ENCODE assay signal across 30 cellular contexts in genomic region chr17:81258292-81258691, GRCh38. TPM values are rescaled to one million over a fixed set of nuclear protein-coding genes. Genes with fewer than 3 reads are reported as not detected.
DNase-seq lines count a peak whose midpoint lies in the region; ATAC-seq and TF ChIP-seq lines count a peak whose summit lies in the region.
"Had no signal": no experiment of that assay in that cellular context is flagged by ENCODE, and none has a peak within 500 bp of the region (broad histone marks: within the 10 kb centered on the region; RNA-seq: fewer than 3 reads in every experiment).

No MANE protein-coding gene starts in this region.

- H3K9me2 ChIP-seq in hepatocyte (replicated peaks; ENCODE audit: insufficient read depth) = no peaks in the 10 kb centered on the region

- peaks cover 6% of the 10 kb centered on the region for H3K79me2 ChIP-seq in hepatocyte

- no peak overlapping the region for H3K4me2 ChIP-seq in hepatocyte

- no peak overlapping the region for H3K27ac ChIP-seq in hepatocyte
- H3K27ac ChIP-seq in lower lobe of right lung = no peak overlapping the region
- H3K27ac ChIP-seq: ascending aorta, C4-2B, heart left ventricle, parathyroid adenoma, right atrium auricular region, stomach, tibial artery had no signal

- intact Hi-C loops in lower lobe of right lung (cut with DNase I) = no loop called here

- ATAC-seq in SK-N-SH treated with all-trans-retinoic acid at 6 μM for 48 hours = peak; percentile 20; the same call in 1 of the 3 replicates
- no peak for ATAC-seq in HG03442 (IDR thresholded peaks at IDR 0.05; ENCODE audit: unreplicated experiment)
- no peak for ATAC-seq in lower lobe of right lung
- ATAC-seq: esophagus mucosa, heart left ventricle had no signal

- 59% methylated on average over 20 of the region's 20 CpGs for WGBS in hepatocyte (ENCODE audit: low lambda C conversion rate, missing lambda C conversion rate)

- H3K27me3 ChIP-seq in hepatocyte = no peaks in the 10 kb centered on the region
- no peaks in the 10 kb centered on the region for H3K27me3 ChIP-seq in lower lobe of right lung (ENCODE audit: low read depth)
- H3K27me3 ChIP-seq: ascending aorta, heart left ventricle, right atrium auricular region, stomach, tibial artery had no signal

- peaks cover 2% of the 10 kb centered on the region for H4K20me1 ChIP-seq in hepatocyte (ENCODE audit: insufficient read depth, poor library complexity, severe bottlenecking)

- DNase-seq in ELF-1 (ENCODE audit: low read depth, low spot score) (peak; percentile 30), hepatocyte (ENCODE audit: low spot score) (peak; percentile 44), retinal pigment epithelial cell (ENCODE audit: low read depth) (no peak), D341Med (ENCODE audit: low spot score) (no peak), lower lobe of right lung (no peak)
- DNase-seq: activated CD4-positive, alpha-beta T cell treated with anti-CD3 and anti-CD28 coated beads, Interleukin-2, amount 10 ng/mL, durations not matched to agents 24 days and 14 days; activated gamma-delta T cell; activated naive CD8-positive, alpha-beta T cell treated with anti-CD3 and anti-CD28 coated beads for 36 hours; activated T-cell treated with anti-CD3 and anti-CD28 coated beads, Interleukin-2, amount 50 U/mL, for 24 hours; caudate nucleus; COR-L47; cortex of kidney; DMS53; heart left ventricle; mammary epithelial cell; NCI-H1092 treated with DMSO at 0.1 percent for 48 hours; NCI-H187; NCI-H82; SIG-M5; stimulated activated CD8-positive, alpha-beta memory T cell treated with anti-CD3 and anti-CD28 coated beads, Interleukin-4, amount 100 ng/mL, for 48 hours; stomach; T1000; tibial artery had no signal

- H3K4me3 ChIP-seq in hepatocyte (no peak overlapping the region), retinal pigment epithelial cell (ENCODE audit: low read length) (no peak overlapping the region), lower lobe of right lung (no peak overlapping the region)
- H3K4me3 ChIP-seq: ascending aorta, heart left ventricle, right atrium auricular region, stomach, tibial artery had no signal

- H2AFZ ChIP-seq in hepatocyte = no peak overlapping the region
- H2AFZ ChIP-seq: parathyroid adenoma had no signal

- H3K4me1 ChIP-seq in hepatocyte (ENCODE audit: insufficient read depth) (peaks cover 12% of the 10 kb centered on the region), lower lobe of right lung (peaks cover 23% of the 10 kb centered on the region)

- H3K9me3 ChIP-seq in hepatocyte (ENCODE audit: low read depth) (no peaks in the 10 kb centered on the region), lower lobe of right lung (no peaks in the 10 kb centered on the region)
- H3K9me3 ChIP-seq: ascending aorta, heart left ventricle, right atrium auricular region, stomach, tibial artery had no signal

- H3K36me3 ChIP-seq in hepatocyte (replicated peaks; ENCODE audit: insufficient read depth, low read depth) (no peaks in the 10 kb centered on the region), lower lobe of right lung (peaks cover 64% of the 10 kb centered on the region)

- TF ChIP-seq CTCF in hepatocyte (IDR thresholded peaks at IDR 0.05; ENCODE audit: poor library complexity) = peak; percentile 16
- peak; percentile 17 for TF ChIP-seq CTCF in retinal pigment epithelial cell (conservative IDR thresholded peaks at IDR 0.05; ENCODE audit: low read depth, low read length)
- no peak for TF ChIP-seq CTCF in lower lobe of right lung (IDR thresholded peaks at IDR 0.05)

TF ChIP-seq in SK-N-SH treated with all-trans-retinoic acid at 6 μM for 48 hours, 23 proteins besides CTCF, POLR2A, EP300 and RAD21:
- TF ChIP-seq TCF4 (CRISPR knock-in tag; IDR thresholded peaks at IDR 0.05; ENCODE audit: borderline replicate concordance) (peak; percentile 72; the same call in 1 of the 2 replicates), OSR1 (CRISPR knock-in tag; IDR thresholded peaks at IDR 0.05) (no peak), ESRRG (CRISPR knock-in tag; IDR thresholded peaks at IDR 0.05) (no peak), CREB5 (CRISPR knock-in tag; IDR thresholded peaks at IDR 0.05; ENCODE audit: low read depth) (no peak), ZC3H10 (CRISPR knock-in tag; IDR thresholded peaks at IDR 0.05) (no peak), ZNF70 (CRISPR knock-in tag; IDR thresholded peaks at IDR 0.05) (no peak), BACH2 (CRISPR knock-in tag; IDR thresholded peaks at IDR 0.05; ENCODE audit: borderline replicate concordance) (no peak), POU6F1 (CRISPR knock-in tag; IDR thresholded peaks at IDR 0.05; ENCODE audit: borderline replicate concordance, low read depth) (no peak), PPARA (CRISPR knock-in tag; IDR thresholded peaks at IDR 0.05; ENCODE audit: borderline replicate concordance) (no peak)

RNA-seq across cellular contexts. Expression of gene NDUFAF8, which starts 19.2 kb away (rescaled TPM):
- 22.0 and 25.8 TPM in 2 replicates for total RNA-seq in hepatocyte
- 99.8 and 106 TPM in 2 replicates for polyA plus RNA-seq in hepatocyte
- 24.3 TPM for total RNA-seq in lower lobe of right lung

RNA-seq across cellular contexts. Expression of gene TEPSIN, which starts 19.4 kb away (rescaled TPM):
- total RNA-seq in hepatocyte = 13.7 and 34.1 TPM in 2 replicates
- polyA plus RNA-seq in hepatocyte = 44.3 and 59.2 TPM in 2 replicates
- total RNA-seq in lower lobe of right lung = 43.2 TPM

RNA-seq across cellular contexts. Expression of gene CEP131, which starts 35.5 kb away (rescaled TPM):
- 7.3 and 8.8 TPM in 2 replicates for total RNA-seq in hepatocyte
- 10.1 and 14.7 TPM in 2 replicates for polyA plus RNA-seq in hepatocyte
- 8.3 TPM for total RNA-seq in lower lobe of right lung

RNA-seq across cellular contexts. Expression of gene SLC38A10, which starts 36.8 kb away (rescaled TPM):
- total RNA-seq in hepatocyte (71.3 and 91.4 TPM in 2 replicates), lower lobe of right lung (98.1 TPM)
- polyA plus RNA-seq in hepatocyte = 123 and 124 TPM in 2 replicates

Comparison
In these comparisons a context has a peak if more than half of its experiments do, and no peak if none do; other contexts are left out.
1. DNase-seq: peak in ELF-1 (single experiment) and hepatocyte (single experiment); none in retinal pigment epithelial cell (single experiment), D341Med (single experiment) and lower lobe of right lung (single experiment).